In genomic region chr4:103198111-103198765, GRCh38 we compare ENCODE assay signal across 1 cellular context.
TF ChIP-seq lines count a peak whose summit lies in the region.

A gene with protein sequence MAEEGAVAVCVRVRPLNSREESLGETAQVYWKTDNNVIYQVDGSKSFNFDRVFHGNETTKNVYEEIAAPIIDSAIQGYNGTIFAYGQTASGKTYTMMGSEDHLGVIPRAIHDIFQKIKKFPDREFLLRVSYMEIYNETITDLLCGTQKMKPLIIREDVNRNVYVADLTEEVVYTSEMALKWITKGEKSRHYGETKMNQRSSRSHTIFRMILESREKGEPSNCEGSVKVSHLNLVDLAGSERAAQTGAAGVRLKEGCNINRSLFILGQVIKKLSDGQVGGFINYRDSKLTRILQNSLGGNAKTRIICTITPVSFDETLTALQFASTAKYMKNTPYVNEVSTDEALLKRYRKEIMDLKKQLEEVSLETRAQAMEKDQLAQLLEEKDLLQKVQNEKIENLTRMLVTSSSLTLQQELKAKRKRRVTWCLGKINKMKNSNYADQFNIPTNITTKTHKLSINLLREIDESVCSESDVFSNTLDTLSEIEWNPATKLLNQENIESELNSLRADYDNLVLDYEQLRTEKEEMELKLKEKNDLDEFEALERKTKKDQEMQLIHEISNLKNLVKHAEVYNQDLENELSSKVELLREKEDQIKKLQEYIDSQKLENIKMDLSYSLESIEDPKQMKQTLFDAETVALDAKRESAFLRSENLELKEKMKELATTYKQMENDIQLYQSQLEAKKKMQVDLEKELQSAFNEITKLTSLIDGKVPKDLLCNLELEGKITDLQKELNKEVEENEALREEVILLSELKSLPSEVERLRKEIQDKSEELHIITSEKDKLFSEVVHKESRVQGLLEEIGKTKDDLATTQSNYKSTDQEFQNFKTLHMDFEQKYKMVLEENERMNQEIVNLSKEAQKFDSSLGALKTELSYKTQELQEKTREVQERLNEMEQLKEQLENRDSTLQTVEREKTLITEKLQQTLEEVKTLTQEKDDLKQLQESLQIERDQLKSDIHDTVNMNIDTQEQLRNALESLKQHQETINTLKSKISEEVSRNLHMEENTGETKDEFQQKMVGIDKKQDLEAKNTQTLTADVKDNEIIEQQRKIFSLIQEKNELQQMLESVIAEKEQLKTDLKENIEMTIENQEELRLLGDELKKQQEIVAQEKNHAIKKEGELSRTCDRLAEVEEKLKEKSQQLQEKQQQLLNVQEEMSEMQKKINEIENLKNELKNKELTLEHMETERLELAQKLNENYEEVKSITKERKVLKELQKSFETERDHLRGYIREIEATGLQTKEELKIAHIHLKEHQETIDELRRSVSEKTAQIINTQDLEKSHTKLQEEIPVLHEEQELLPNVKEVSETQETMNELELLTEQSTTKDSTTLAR (N-terminal part only) (minus strand): TSS chr4:103198343. CDS start chr4:103198319, 24 bp downstream.

TF ChIP-seq in HepG2, 621 proteins besides CTCF, POLR2A, EP300 and RAD21 (continued from another document and continues in another):
- TF ChIP-seq TEF (CRISPR knock-in tag; IDR thresholded peaks at IDR 0.05) (no peak), ZKSCAN8 (CRISPR knock-in tag; IDR thresholded peaks at IDR 0.05; ENCODE audit: borderline replicate concordance) (no peak), NRL (CRISPR knock-in tag; IDR thresholded peaks at IDR 0.05; ENCODE audit: borderline replicate concordance) (peak; percentile 89; the same call in 1 of the 2 replicates), NR0B2 (CRISPR knock-in tag; IDR thresholded peaks at IDR 0.05) (0 out of 2 replicates have a peak, but pooled peaks have one; percentile 55), FOXK1 (CRISPR knock-in tag; IDR thresholded peaks at IDR 0.05; ENCODE audit: borderline replicate concordance, low read depth) (peak; percentile 62; the same call in 1 of the 2 replicates), ZNF558 (CRISPR knock-in tag; IDR thresholded peaks at IDR 0.05; ENCODE audit: borderline replicate concordance) (peak; percentile 90), POLR2AphosphoS5 (IDR thresholded peaks at IDR 0.05; ENCODE audit: low read depth, low read length) (peak; percentile 64), ZNF724P (CRISPR knock-in tag; IDR thresholded peaks at IDR 0.05; ENCODE audit: borderline replicate concordance) (peak; percentile 66; the same call in 1 of the 2 replicates), JUND (CRISPR knock-in tag; IDR thresholded peaks at IDR 0.05) (no peak), ETV5 (CRISPR knock-in tag; IDR thresholded peaks at IDR 0.05; ENCODE audit: borderline replicate concordance) (peak; percentile 12; the same call in 1 of the 2 replicates), ZBTB20 (CRISPR knock-in tag; IDR thresholded peaks at IDR 0.05; ENCODE audit: borderline replicate concordance, low read depth) (no peak), MAZ (IDR thresholded peaks at IDR 0.05; ENCODE audit: borderline replicate concordance, low read depth, low read length) (peak; percentile 67; the same call in 1 of the 2 replicates), MAZ (CRISPR knock-in tag; IDR thresholded peaks at IDR 0.05; ENCODE audit: low read depth) (no peak), AGO2 (optimal IDR thresholded peaks at IDR 0.05; ENCODE audit: low read depth, low read length) (peak; percentile 47), HMGXB4 (CRISPR knock-in tag; IDR thresholded peaks at IDR 0.05; ENCODE audit: borderline replicate concordance in 1 of 2, low read depth in 1 of 2) (0 out of 4 replicates have a peak, but pooled peaks have one; percentile 31 to 46), ZNF782 (CRISPR knock-in tag; IDR thresholded peaks at IDR 0.05; ENCODE audit: borderline replicate concordance) (no peak), HNRNPUL1 (IDR thresholded peaks at IDR 0.05; ENCODE audit: low read depth, low read length) (no peak), SRSF1 (optimal IDR thresholded peaks at IDR 0.05; ENCODE audit: low read depth, low read length) (peak; percentile 56), ZNF550 (CRISPR knock-in tag; IDR thresholded peaks at IDR 0.05; ENCODE audit: borderline replicate concordance) (no peak), ZNF569 (CRISPR knock-in tag; IDR thresholded peaks at IDR 0.05; ENCODE audit: borderline replicate concordance) (no peak), PREB (CRISPR knock-in tag; IDR thresholded peaks at IDR 0.05) (no peak), ZSCAN9 (CRISPR knock-in tag; IDR thresholded peaks at IDR 0.05; ENCODE audit: borderline replicate concordance) (peak; percentile 35; the same call in 1 of the 2 replicates), MED1 (CRISPR knock-in tag; IDR thresholded peaks at IDR 0.05) (no peak), MEF2D (CRISPR knock-in tag; IDR thresholded peaks at IDR 0.05) (no peak), ZNF264 (CRISPR knock-in tag; IDR thresholded peaks at IDR 0.05) (peak; percentile 66; the same call in 1 of the 2 replicates), ZGPAT (CRISPR knock-in tag; IDR thresholded peaks at IDR 0.05) (peak; percentile 63), CEBPG (CRISPR knock-in tag; IDR thresholded peaks at IDR 0.05) (no peak), ZNF160 (CRISPR knock-in tag; IDR thresholded peaks at IDR 0.05) (no peak), HOXA5 (CRISPR knock-in tag; IDR thresholded peaks at IDR 0.05) (no peak)
- TF ChIP-seq, protein P1, sequence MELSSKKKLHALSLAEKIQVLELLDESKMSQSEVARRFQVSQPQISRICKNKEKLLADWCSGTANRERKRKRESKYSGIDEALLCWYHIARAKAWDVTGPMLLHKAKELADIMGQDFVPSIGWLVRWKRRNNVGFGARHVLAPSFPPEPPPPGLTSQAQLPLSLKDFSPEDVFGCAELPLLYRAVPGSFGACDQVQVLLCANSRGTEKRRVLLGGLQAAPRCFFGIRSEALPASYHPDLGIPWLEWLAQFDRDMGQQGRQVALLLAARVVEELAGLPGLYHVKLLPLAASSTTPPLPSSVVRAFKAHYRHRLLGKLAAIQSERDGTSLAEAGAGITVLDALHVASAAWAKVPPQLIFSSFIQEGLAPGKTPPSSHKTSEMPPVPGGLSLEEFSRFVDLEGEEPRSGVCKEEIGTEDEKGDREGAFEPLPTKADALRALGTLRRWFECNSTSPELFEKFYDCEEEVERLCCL (CRISPR knock-in tag; IDR thresholded peaks at IDR 0.05; ENCODE audit: borderline replicate concordance): no peak
- TF ChIP-seq, protein P2, sequence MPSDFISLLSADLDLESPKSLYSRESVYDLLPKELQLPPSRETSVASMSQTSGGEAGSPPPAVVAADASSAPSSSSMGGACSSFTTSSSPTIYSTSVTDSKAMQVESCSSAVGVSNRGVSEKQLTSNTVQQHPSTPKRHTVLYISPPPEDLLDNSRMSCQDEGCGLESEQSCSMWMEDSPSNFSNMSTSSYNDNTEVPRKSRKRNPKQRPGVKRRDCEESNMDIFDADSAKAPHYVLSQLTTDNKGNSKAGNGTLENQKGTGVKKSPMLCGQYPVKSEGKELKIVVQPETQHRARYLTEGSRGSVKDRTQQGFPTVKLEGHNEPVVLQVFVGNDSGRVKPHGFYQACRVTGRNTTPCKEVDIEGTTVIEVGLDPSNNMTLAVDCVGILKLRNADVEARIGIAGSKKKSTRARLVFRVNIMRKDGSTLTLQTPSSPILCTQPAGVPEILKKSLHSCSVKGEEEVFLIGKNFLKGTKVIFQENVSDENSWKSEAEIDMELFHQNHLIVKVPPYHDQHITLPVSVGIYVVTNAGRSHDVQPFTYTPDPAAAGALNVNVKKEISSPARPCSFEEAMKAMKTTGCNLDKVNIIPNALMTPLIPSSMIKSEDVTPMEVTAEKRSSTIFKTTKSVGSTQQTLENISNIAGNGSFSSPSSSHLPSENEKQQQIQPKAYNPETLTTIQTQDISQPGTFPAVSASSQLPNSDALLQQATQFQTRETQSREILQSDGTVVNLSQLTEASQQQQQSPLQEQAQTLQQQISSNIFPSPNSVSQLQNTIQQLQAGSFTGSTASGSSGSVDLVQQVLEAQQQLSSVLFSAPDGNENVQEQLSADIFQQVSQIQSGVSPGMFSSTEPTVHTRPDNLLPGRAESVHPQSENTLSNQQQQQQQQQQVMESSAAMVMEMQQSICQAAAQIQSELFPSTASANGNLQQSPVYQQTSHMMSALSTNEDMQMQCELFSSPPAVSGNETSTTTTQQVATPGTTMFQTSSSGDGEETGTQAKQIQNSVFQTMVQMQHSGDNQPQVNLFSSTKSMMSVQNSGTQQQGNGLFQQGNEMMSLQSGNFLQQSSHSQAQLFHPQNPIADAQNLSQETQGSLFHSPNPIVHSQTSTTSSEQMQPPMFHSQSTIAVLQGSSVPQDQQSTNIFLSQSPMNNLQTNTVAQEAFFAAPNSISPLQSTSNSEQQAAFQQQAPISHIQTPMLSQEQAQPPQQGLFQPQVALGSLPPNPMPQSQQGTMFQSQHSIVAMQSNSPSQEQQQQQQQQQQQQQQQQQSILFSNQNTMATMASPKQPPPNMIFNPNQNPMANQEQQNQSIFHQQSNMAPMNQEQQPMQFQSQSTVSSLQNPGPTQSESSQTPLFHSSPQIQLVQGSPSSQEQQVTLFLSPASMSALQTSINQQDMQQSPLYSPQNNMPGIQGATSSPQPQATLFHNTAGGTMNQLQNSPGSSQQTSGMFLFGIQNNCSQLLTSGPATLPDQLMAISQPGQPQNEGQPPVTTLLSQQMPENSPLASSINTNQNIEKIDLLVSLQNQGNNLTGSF (CRISPR knock-in tag; IDR thresholded peaks at IDR 0.05): no peak
- TF ChIP-seq, protein P3, sequence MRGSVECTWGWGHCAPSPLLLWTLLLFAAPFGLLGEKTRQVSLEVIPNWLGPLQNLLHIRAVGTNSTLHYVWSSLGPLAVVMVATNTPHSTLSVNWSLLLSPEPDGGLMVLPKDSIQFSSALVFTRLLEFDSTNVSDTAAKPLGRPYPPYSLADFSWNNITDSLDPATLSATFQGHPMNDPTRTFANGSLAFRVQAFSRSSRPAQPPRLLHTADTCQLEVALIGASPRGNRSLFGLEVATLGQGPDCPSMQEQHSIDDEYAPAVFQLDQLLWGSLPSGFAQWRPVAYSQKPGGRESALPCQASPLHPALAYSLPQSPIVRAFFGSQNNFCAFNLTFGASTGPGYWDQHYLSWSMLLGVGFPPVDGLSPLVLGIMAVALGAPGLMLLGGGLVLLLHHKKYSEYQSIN (CRISPR knock-in tag; IDR thresholded peaks at IDR 0.05; ENCODE audit: borderline replicate concordance): no peak
- TF ChIP-seq, protein P4, sequence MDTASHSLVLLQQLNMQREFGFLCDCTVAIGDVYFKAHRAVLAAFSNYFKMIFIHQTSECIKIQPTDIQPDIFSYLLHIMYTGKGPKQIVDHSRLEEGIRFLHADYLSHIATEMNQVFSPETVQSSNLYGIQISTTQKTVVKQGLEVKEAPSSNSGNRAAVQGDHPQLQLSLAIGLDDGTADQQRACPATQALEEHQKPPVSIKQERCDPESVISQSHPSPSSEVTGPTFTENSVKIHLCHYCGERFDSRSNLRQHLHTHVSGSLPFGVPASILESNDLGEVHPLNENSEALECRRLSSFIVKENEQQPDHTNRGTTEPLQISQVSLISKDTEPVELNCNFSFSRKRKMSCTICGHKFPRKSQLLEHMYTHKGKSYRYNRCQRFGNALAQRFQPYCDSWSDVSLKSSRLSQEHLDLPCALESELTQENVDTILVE (CRISPR knock-in tag; IDR thresholded peaks at IDR 0.05): peak; percentile 34; the same call in 1 of the 2 replicates
- TF ChIP-seq, protein P5, sequence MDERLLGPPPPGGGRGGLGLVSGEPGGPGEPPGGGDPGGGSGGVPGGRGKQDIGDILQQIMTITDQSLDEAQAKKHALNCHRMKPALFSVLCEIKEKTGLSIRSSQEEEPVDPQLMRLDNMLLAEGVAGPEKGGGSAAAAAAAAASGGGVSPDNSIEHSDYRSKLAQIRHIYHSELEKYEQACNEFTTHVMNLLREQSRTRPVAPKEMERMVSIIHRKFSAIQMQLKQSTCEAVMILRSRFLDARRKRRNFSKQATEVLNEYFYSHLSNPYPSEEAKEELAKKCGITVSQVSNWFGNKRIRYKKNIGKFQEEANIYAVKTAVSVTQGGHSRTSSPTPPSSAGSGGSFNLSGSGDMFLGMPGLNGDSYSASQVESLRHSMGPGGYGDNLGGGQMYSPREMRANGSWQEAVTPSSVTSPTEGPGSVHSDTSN (CRISPR knock-in tag; IDR thresholded peaks at IDR 0.05): no peak
